5 cellular contexts compared by ENCODE assay signal in the genomic region with DNA sequence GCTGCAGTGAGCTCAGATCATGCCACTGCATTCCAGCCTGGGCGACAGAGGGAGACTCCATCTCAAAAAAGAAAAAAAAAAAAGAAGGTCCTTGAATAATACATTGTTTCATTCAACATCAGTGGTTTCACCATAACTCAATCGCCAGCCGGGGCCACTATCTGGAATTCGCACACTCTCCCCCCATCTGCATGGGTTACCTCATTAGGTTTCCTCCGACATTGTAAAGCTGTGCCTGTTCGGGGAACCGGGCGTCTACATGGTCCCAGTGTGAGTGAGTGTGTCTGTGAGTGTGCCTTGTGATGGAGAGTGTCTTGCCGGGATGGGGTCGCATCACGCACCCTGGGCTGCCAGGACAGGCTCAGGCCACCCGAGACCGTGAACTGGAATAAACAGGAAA.
"Had no signal": no experiment of that assay in that cellular context is flagged by ENCODE, and none has a peak within 500 bp of the region (broad histone marks: within the 10 kb centered on the region; RNA-seq: fewer than 3 reads in every experiment).

No MANE protein-coding gene starts in this region.

- DNase-seq: GOT3, HCEC 1CT, KG1 had no signal

- H3K9me3 Mint-ChIP-seq: IgD-negative memory B cell had no signal

- H3K4me3 Mint-ChIP-seq: IgD-negative memory B cell had no signal

- H3K27ac ChIP-seq: HL-60 had no signal

- H3K27ac Mint-ChIP-seq: IgD-negative memory B cell had no signal

- H3K4me1 Mint-ChIP-seq: IgD-negative memory B cell had no signal
